19 cellular contexts compared by ENCODE assay signal in the genomic region with DNA sequence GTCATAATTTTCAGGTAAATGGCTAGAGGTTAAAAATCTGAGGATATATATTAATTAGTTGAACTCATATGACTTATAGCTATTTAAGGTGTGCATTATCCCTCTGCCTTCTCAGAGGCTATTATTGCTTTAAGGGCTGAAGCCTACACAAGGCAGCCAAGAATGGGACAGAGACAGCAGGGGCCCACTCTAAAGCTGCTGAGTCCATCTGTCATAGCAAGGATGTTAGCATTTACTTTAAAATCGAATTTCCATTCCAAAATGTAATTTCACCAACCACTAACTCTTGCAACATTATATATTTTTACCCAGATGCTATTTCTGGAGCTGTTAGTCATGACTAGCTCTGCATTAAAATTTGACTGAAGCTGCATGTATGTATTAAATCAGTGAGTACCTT.
DNase-seq lines count a peak whose midpoint lies in the region; ATAC-seq, FAIRE-seq and TF ChIP-seq lines count a peak whose summit lies in the region.
"Had no signal": no experiment of that assay in that cellular context is flagged by ENCODE, and none has a peak within 500 bp of the region (broad histone marks: within the 10 kb centered on the region; RNA-seq: fewer than 3 reads in every experiment).

No MANE protein-coding gene starts in this region.

- ATAC-seq in HG03342 (IDR thresholded peaks at IDR 0.05; ENCODE audit: unreplicated experiment) = no peak
- ATAC-seq: K562, Right ventricle myocardium inferior had no signal

- H3K27me3 Mint-ChIP-seq in activated CD4-positive, alpha-beta T cell treated with anti-CD3 and anti-CD28 coated beads, Interleukin-2, amount 10 ng/mL, durations not matched to agents 24 days and 14 days = no peaks in the 10 kb centered on the region

- H3K4me1 Mint-ChIP-seq in activated CD4-positive, alpha-beta T cell treated with anti-CD3 and anti-CD28 coated beads, Interleukin-2, amount 10 ng/mL, durations not matched to agents 24 days and 14 days = no peaks in the 10 kb centered on the region
- H3K4me1 Mint-ChIP-seq: H9 had no signal

- FAIRE-seq in bronchial epithelial cell (lab: Jason Lieb, UNC) = no peak
- FAIRE-seq: K562 had no signal

- H3K36me3 Mint-ChIP-seq in activated CD4-positive, alpha-beta T cell treated with anti-CD3 and anti-CD28 coated beads, Interleukin-2, amount 10 ng/mL, durations not matched to agents 24 days and 14 days (ENCODE audit: low read depth) = no peaks in the 10 kb centered on the region

- DNase-seq in LHCN-M2 (ENCODE audit: low read depth) (peak; percentile 24), NCI-H446 (lab: John Stamatoyannopoulos, UW) (peak; percentile 44 to 73), bronchial epithelial cell (ENCODE audit: low read depth) (peak; percentile 2), superior temporal gyrus (ENCODE audit: extremely low spot score) (peak; percentile 68), HT-29 (ENCODE audit: low spot score) (no peak)
- DNase-seq in activated CD4-positive, alpha-beta T cell treated with anti-CD3 and anti-CD28 coated beads, Interleukin-2, amount 10 ng/mL, durations not matched to agents 24 days and 14 days = no peak
- DNase-seq: ACHN, AML-193, COR-L47, EL, H9, NCI-H1092, NCI-H2081 treated with DMSO at 0.1 percent for 48 hours, NCI-H345, NCI-H774 had no signal

- no peaks in the 10 kb centered on the region for H3K27me3 ChIP-seq in bronchial epithelial cell (ENCODE audit: control insufficient read depth, insufficient read depth, low read length)

- no peak for TF ChIP-seq CTCF in bronchial epithelial cell (IDR thresholded peaks at IDR 0.05; ENCODE audit: insufficient read depth, low read length, severe bottlenecking)

- H3K4me3 ChIP-seq in bronchial epithelial cell (ENCODE audit: low read depth, low read length) = no peak overlapping the region
- H3K4me3 ChIP-seq: K562, SK-N-MC had no signal

- no peak overlapping the region for H3K27ac Mint-ChIP-seq in activated CD4-positive, alpha-beta T cell treated with anti-CD3 and anti-CD28 coated beads, Interleukin-2, amount 10 ng/mL, durations not matched to agents 24 days and 14 days
- H3K27ac Mint-ChIP-seq: H9 had no signal

- no peak overlapping the region for H3K4me3 Mint-ChIP-seq in activated CD4-positive, alpha-beta T cell treated with anti-CD3 and anti-CD28 coated beads, Interleukin-2, amount 10 ng/mL, durations not matched to agents 24 days and 14 days
- H3K4me3 Mint-ChIP-seq: H9 had no signal

- intact Hi-C loops in activated CD4-positive, alpha-beta T cell treated with anti-CD3 and anti-CD28 coated beads, Interleukin-2, amount 10 ng/mL, durations not matched to agents 24 days and 14 days (cut with micrococcal nuclease) = no loop called here

- peaks cover 3% of the 10 kb centered on the region for H3K9me3 Mint-ChIP-seq in activated CD4-positive, alpha-beta T cell treated with anti-CD3 and anti-CD28 coated beads, Interleukin-2, amount 10 ng/mL, durations not matched to agents 24 days and 14 days

- H3K36me3 ChIP-seq in bronchial epithelial cell (ENCODE audit: control insufficient read depth, insufficient read depth, low read length) = no peaks in the 10 kb centered on the region

Comparison
In these comparisons a context has a peak if more than half of its experiments do, and no peak if none do; other contexts are left out.
1. DNase-seq: peak in LHCN-M2 (single experiment), NCI-H446 (2 of 2), bronchial epithelial cell (single experiment) and superior temporal gyrus (single experiment); none in activated CD4-positive, alpha-beta T cell treated with anti-CD3 and anti-CD28 coated beads, Interleukin-2, amount 10 ng/mL, durations not matched to agents 24 days and 14 days (single experiment) and HT-29 (single experiment).